ENCODE assay signal across 18 cellular contexts in genomic region chr6:170232186-170233002, GRCh38. TPM values are rescaled to one million over a fixed set of nuclear protein-coding genes. Genes with fewer than 3 reads are reported as not detected.
A peak's percentile ranks its signal among the peaks of the same experiment; 100 is the strongest.
DNase-seq lines count a peak whose midpoint lies in the region; ATAC-seq and TF ChIP-seq lines count a peak whose summit lies in the region.
"Had no signal": no experiment of that assay in that cellular context is flagged by ENCODE, and none has a peak within 500 bp of the region (broad histone marks: within the 10 kb centered on the region; RNA-seq: fewer than 3 reads in every experiment).

No MANE protein-coding gene starts in this region.

- no peaks in the 10 kb centered on the region for H3F3A ChIP-seq in GM23338 (replicated peaks; ENCODE audit: low read depth)

- H3K79me2 ChIP-seq in GM23338 (replicated peaks; ENCODE audit: insufficient read depth), result no peaks in the 10 kb centered on the region

- no peak overlapping the region for H3K4me3 Mint-ChIP-seq in GM23338
- H3K4me3 Mint-ChIP-seq: activated naive CD4-positive, alpha-beta T cell treated with anti-CD3 and anti-CD28 coated beads, Interleukin-2, amount 10 ng/mL, durations not matched to agents 7 days and 5 days had no signal

- no peak overlapping the region for H3K27ac Mint-ChIP-seq in GM23338
- H3K27ac Mint-ChIP-seq: activated naive CD4-positive, alpha-beta T cell treated with anti-CD3 and anti-CD28 coated beads, Interleukin-2, amount 10 ng/mL, durations not matched to agents 7 days and 5 days had no signal

- H3K27ac ChIP-seq in GM23338 (ENCODE audit: low read depth) (no peak overlapping the region), RWPE2 (ENCODE audit: poor library complexity, severe bottlenecking) (peak overlapping the region; percentile 8), gastroesophageal sphincter (no peak overlapping the region)
- H3K27ac ChIP-seq: ascending aorta, sigmoid colon had no signal

- DNase-seq in GM23338 (ENCODE audit: low spot score), result no peak
- DNase-seq in RWPE2 (ENCODE audit: low spot score), result peak; percentile 27
- DNase-seq in fibroblast of pulmonary artery (ENCODE audit: low read depth), result peak; percentile 13
- peak; percentile 36 for DNase-seq in non-pigmented ciliary epithelial cell (ENCODE audit: low read depth)
- DNase-seq in NCI-H2227 (lab: John Stamatoyannopoulos, UW; ENCODE audit: unreplicated experiment), result no peak
- DNase-seq in RKO (ENCODE audit: low spot score), result no peak
- DNase-seq: activated naive CD4-positive, alpha-beta T cell treated with anti-CD3 and anti-CD28 coated beads, Interleukin-2, amount 10 ng/mL, durations not matched to agents 7 days and 5 days; activated T-cell treated with anti-CD3 and anti-CD28 coated beads for 4 hours; EL; Kasumi-1; NCI-H1417 treated with DMSO at 0.1 percent for 48 hours; NCI-H2227 treated with DMSO at 0.1 percent for 48 hours; sigmoid colon; stimulated activated CD4-positive, alpha-beta T cell treated with anti-CD3 and anti-CD28 coated beads, Interleukin-2, amount 100 ng/mL, for 24 hours had no signal

- peaks cover 12% of the 10 kb centered on the region for H3K27me3 Mint-ChIP-seq in GM23338 (ENCODE audit: insufficient read depth, low read depth, poor library complexity)

- H3K9me2 ChIP-seq in GM23338 (ENCODE audit: insufficient read depth), result no peaks in the 10 kb centered on the region

- H4K20me1 ChIP-seq in GM23338 (replicated peaks; ENCODE audit: insufficient read depth), result no peaks in the 10 kb centered on the region

- peaks cover 4% of the 10 kb centered on the region for H3K4me1 ChIP-seq in GM23338 (ENCODE audit: insufficient read depth)
- peaks cover 22% of the 10 kb centered on the region for H3K4me1 ChIP-seq in RWPE2 (ENCODE audit: insufficient read depth, poor library complexity, severe bottlenecking)
- H3K4me1 ChIP-seq in gastroesophageal sphincter, result no peaks in the 10 kb centered on the region
- H3K4me1 ChIP-seq: ascending aorta, sigmoid colon had no signal

- no peaks in the 10 kb centered on the region for H3K36me3 Mint-ChIP-seq in GM23338 (ENCODE audit: low read depth)
- H3K36me3 Mint-ChIP-seq: activated naive CD4-positive, alpha-beta T cell treated with anti-CD3 and anti-CD28 coated beads, Interleukin-2, amount 10 ng/mL, durations not matched to agents 7 days and 5 days had no signal

- no peak overlapping the region for H3K4me2 ChIP-seq in GM23338

- WGBS in gastroesophageal sphincter (ENCODE audit: low coverage in 1 of 2), 2 donors, result 78 to 86% methylated on average over 6 to 13 of the region's 24 CpGs

- H2AFZ ChIP-seq in GM23338, result peak overlapping the region; percentile 93

- no peak overlapping the region for H3K4me3 ChIP-seq in GM23338
- no peak overlapping the region for H3K4me3 ChIP-seq in RWPE2 (ENCODE audit: severe bottlenecking)
- H3K4me3 ChIP-seq in fibroblast of pulmonary artery (replicated peaks; ENCODE audit: low read depth, low read length), result no peak overlapping the region
- no peak overlapping the region for H3K4me3 ChIP-seq in gastroesophageal sphincter
- H3K4me3 ChIP-seq: ascending aorta, sigmoid colon had no signal

- H3K36me3 ChIP-seq in GM23338 (ENCODE audit: insufficient read depth) (no peaks in the 10 kb centered on the region), RWPE2 (ENCODE audit: low read depth) (no peaks in the 10 kb centered on the region), gastroesophageal sphincter (no peaks in the 10 kb centered on the region)
- H3K36me3 ChIP-seq: ascending aorta, sigmoid colon had no signal

- no peak for TF ChIP-seq POLR2A in gastroesophageal sphincter (IDR thresholded peaks at IDR 0.05)

- no peak for TF ChIP-seq CTCF in GM23338 (conservative IDR thresholded peaks at IDR 0.05; ENCODE audit: low read depth in 2 of 2)
- TF ChIP-seq CTCF in RWPE2 (IDR thresholded peaks at IDR 0.05; ENCODE audit: poor library complexity, severe bottlenecking), result no peak
- no peak for TF ChIP-seq CTCF in fibroblast of pulmonary artery (IDR thresholded peaks at IDR 0.05; ENCODE audit: low read length, missing control alignments)
- TF ChIP-seq CTCF in gastroesophageal sphincter (IDR thresholded peaks at IDR 0.05), result no peak

- ATAC-seq in GM23338 (no peak), RWPE2 (ENCODE audit: low read depth) (peak; percentile 78), gastroesophageal sphincter (no peak), HG03565 (IDR thresholded peaks at IDR 0.05; ENCODE audit: unreplicated experiment) (no peak)
- ATAC-seq: esophagus mucosa had no signal

- no peak for TF ChIP-seq EP300 in gastroesophageal sphincter (IDR thresholded peaks at IDR 0.05)

- H3K9me3 ChIP-seq in RWPE2 (ENCODE audit: severe bottlenecking), result no peaks in the 10 kb centered on the region
- H3K9me3 ChIP-seq in gastroesophageal sphincter, result no peaks in the 10 kb centered on the region
- H3K9me3 ChIP-seq: ascending aorta, sigmoid colon had no signal

- H3K27me3 ChIP-seq in GM23338 (ENCODE audit: insufficient read depth) (no peaks in the 10 kb centered on the region), RWPE2 (ENCODE audit: insufficient read depth, poor library complexity, severe bottlenecking) (no peaks in the 10 kb centered on the region), gastroesophageal sphincter (no peaks in the 10 kb centered on the region)
- H3K27me3 ChIP-seq: ascending aorta, sigmoid colon had no signal

- H3K4me1 Mint-ChIP-seq in GM23338, result peaks cover 24% of the 10 kb centered on the region
- H3K4me1 Mint-ChIP-seq: activated naive CD4-positive, alpha-beta T cell treated with anti-CD3 and anti-CD28 coated beads, Interleukin-2, amount 10 ng/mL, durations not matched to agents 7 days and 5 days had no signal

- no peaks in the 10 kb centered on the region; the same call in 2 of the 3 replicates for H3K9me3 Mint-ChIP-seq in GM23338
- H3K9me3 Mint-ChIP-seq: activated naive CD4-positive, alpha-beta T cell treated with anti-CD3 and anti-CD28 coated beads, Interleukin-2, amount 10 ng/mL, durations not matched to agents 7 days and 5 days had no signal

TF ChIP-seq in GM23338, 12 proteins besides CTCF, POLR2A, EP300 and RAD21 (continues in another document):
- TF ChIP-seq POLR2AphosphoS5 (IDR thresholded peaks at IDR 0.05; ENCODE audit: low read depth) (no peak), CREB1 (CRISPR knock-in tag; IDR thresholded peaks at IDR 0.05; ENCODE audit: low read depth) (no peak), ETS1 (IDR thresholded peaks at IDR 0.05) (no peak), JUNB (IDR thresholded peaks at IDR 0.05; ENCODE audit: unreplicated experiment) (no peak), ZNF331 (CRISPR knock-in tag; IDR thresholded peaks at IDR 0.05; ENCODE audit: low read depth) (no peak), REST (IDR thresholded peaks at IDR 0.05; ENCODE audit: unreplicated experiment) (no peak), EZH2 (IDR thresholded peaks at IDR 0.05; ENCODE audit: low read depth, unreplicated experiment) (no peak), STAT1 (IDR thresholded peaks at IDR 0.05; ENCODE audit: unreplicated experiment) (no peak), EZH2phosphoT487 (IDR thresholded peaks at IDR 0.05; ENCODE audit: unreplicated experiment) (no peak)

RNA-seq across cellular contexts. Expression of gene DLL1, which starts 58.5 kb away (rescaled TPM):
- total RNA-seq in GM23338 (2014; rRNA removed; shearing (Covaris generic)), result 4.6 and 4.8 TPM in 2 replicates
- polyA plus RNA-seq in GM23338 (2016; fragmentation: Nextera tagmentation; extraction: Ambion mirVana), result 2.2 and 2.6 TPM in 2 replicates
- 10 to 100 TPM in 1 of 4 donors, 1 to 10 TPM in 3; 5.3 to 11.8 (median 6.5) TPM for total RNA-seq in gastroesophageal sphincter

Comparison
In these comparisons a context has a peak if more than half of its experiments do, and no peak if none do; other contexts are left out.
1. DNase-seq: peak in RWPE2 (single experiment), fibroblast of pulmonary artery (single experiment) and non-pigmented ciliary epithelial cell (single experiment); none in GM23338 (single experiment), NCI-H2227 (single experiment) and RKO (single experiment).